In the genomic region with DNA sequence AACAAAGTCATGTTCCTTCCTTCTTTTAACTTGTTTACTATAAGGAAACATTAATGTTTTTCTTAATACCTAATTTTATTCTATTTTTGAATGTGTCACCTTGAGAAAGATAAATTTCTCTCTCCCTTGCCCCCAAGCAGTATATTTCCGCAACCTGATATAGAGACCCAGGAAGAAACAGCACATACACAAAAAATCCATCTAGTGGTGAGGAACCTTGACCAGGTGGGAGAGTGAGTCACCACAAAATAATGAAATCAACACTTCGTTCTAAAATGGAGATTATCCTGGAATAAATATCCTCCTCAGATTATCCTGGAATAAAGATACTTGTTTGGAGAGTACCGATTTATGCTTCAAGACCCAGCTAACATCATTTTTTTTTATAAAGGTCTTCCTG, we compare ENCODE assay signal across 28 cellular contexts.
DNase-seq lines count a peak whose midpoint lies in the region; ATAC-seq, FAIRE-seq and TF ChIP-seq lines count a peak whose summit lies in the region.
"Had no signal": no experiment of that assay in that cellular context is flagged by ENCODE, and none has a peak within 500 bp of the region (broad histone marks: within the 10 kb centered on the region; RNA-seq: fewer than 3 reads in every experiment).

No MANE protein-coding gene starts in this region.

- H3K79me2 ChIP-seq in mammary epithelial cell (ENCODE audit: insufficient read depth, low read length) (no peaks in the 10 kb centered on the region), keratinocyte (ENCODE audit: control insufficient read depth, insufficient read depth, low read length) (no peaks in the 10 kb centered on the region)

- no peak overlapping the region for H3K27ac Mint-ChIP-seq in MCF 10A (ENCODE audit: low read depth, unreplicated experiment)
- H3K27ac Mint-ChIP-seq in effector memory CD8-positive, alpha-beta T cell: no peak overlapping the region
- H3K27ac Mint-ChIP-seq: CD14-positive monocyte; CD8-positive, alpha-beta memory T cell; GM23338; H9 had no signal

- no peaks in the 10 kb centered on the region for H3K36me3 Mint-ChIP-seq in MCF 10A (ENCODE audit: insufficient read depth, unreplicated experiment)
- H3K36me3 Mint-ChIP-seq in effector memory CD8-positive, alpha-beta T cell (ENCODE audit: insufficient read depth): no peaks in the 10 kb centered on the region
- H3K36me3 Mint-ChIP-seq: CD14-positive monocyte; CD8-positive, alpha-beta memory T cell had no signal

- 43% methylated on average over 3 of the region's 3 CpGs for WGBS in mammary epithelial cell (ENCODE audit: low coverage, missing lambda C conversion rate)

- POLR2A ChIA-PET in MCF 10A (lab: Yijun Ruan, JAX): interaction anchor here (0.6 kb wide), 1 partner anchor 1083 kb away, joined by 3 read pairs; no protein-coding TSS in a partner anchor

- H3K9ac ChIP-seq in mammary epithelial cell (ENCODE audit: insufficient read depth, low read length) (no peak overlapping the region), keratinocyte (ENCODE audit: control insufficient read depth, extremely low read depth, insufficient read depth, low read length) (no peak overlapping the region)

- no peak for ATAC-seq in effector memory CD8-positive, alpha-beta T cell (replicated peaks)
- ATAC-seq: GM23338 had no signal

- H3K4me3 ChIP-seq in mammary epithelial cell (replicated peaks in 1 of 3; ENCODE audit: insufficient read depth in 1 of 3, low read depth in 2 of 3, low read length in 3 of 3) (no peak overlapping the region), SJSA1 (no peak overlapping the region), keratinocyte (ENCODE audit: control insufficient read depth in 2 of 3, extremely low read depth in 1 of 3, insufficient read depth in 2 of 3, low read depth in 1 of 3, low read length in 3 of 3) (no peak overlapping the region)
- H3K4me3 ChIP-seq: GM23338, SK-N-MC had no signal

- FAIRE-seq in keratinocyte (lab: Jason Lieb, UNC): peak; percentile 49
- FAIRE-seq: GM18507, HTR-8/SVneo had no signal

- H3K9me3 Mint-ChIP-seq in MCF 10A (ENCODE audit: unreplicated experiment): no peaks in the 10 kb centered on the region
- peaks cover 0 to under 1% of the 10 kb centered on the region in 2 donors for H3K9me3 Mint-ChIP-seq in effector memory CD8-positive, alpha-beta T cell
- H3K9me3 Mint-ChIP-seq: GM23338, H9 had no signal

- no peaks in the 10 kb centered on the region for H3K36me3 ChIP-seq in mammary epithelial cell (ENCODE audit: insufficient read depth, low read length)
- 0 out of 2 replicates have a peak, but pooled peaks cover 3% of the 10 kb centered on the region for H3K36me3 ChIP-seq in SJSA1
- H3K36me3 ChIP-seq in keratinocyte (ENCODE audit: control insufficient read depth in 2 of 2, extremely low read depth in 1 of 2, insufficient read depth in 2 of 2, low read length in 2 of 2): no peaks in the 10 kb centered on the region
- H3K36me3 ChIP-seq: BE2C had no signal

- H3K9me3 ChIP-seq in mammary epithelial cell (replicated peaks; ENCODE audit: insufficient read depth, low read length): no peaks in the 10 kb centered on the region
- H3K9me3 ChIP-seq in SJSA1 (replicated peaks): 0 out of 2 replicates have a peak, but pooled peaks cover 3% of the 10 kb centered on the region
- H3K9me3 ChIP-seq in keratinocyte (ENCODE audit: control insufficient read depth, low read depth, low read length): peaks cover 2% of the 10 kb centered on the region
- H3K9me3 ChIP-seq: BE2C had no signal

- H2AFZ ChIP-seq in mammary epithelial cell (ENCODE audit: low read depth, low read length): peak overlapping the region; percentile 65
- H2AFZ ChIP-seq in keratinocyte (ENCODE audit: control insufficient read depth, low read length): peak overlapping the region; percentile 28
- H2AFZ ChIP-seq: GM23338 had no signal

- H3K4me1 Mint-ChIP-seq in MCF 10A (ENCODE audit: insufficient read depth, unreplicated experiment): peaks cover 7% of the 10 kb centered on the region
- H3K4me1 Mint-ChIP-seq in effector memory CD8-positive, alpha-beta T cell (ENCODE audit: low read depth in 2 of 2): no peaks in the 10 kb centered on the region
- H3K4me1 Mint-ChIP-seq: CD14-positive monocyte; CD8-positive, alpha-beta memory T cell had no signal

- TF ChIP-seq CTCF in mammary epithelial cell (conservative IDR thresholded peaks at IDR 0.05 in 1 of 2, IDR thresholded peaks at IDR 0.05 in 1 of 2; ENCODE audit: extremely low read depth in 1 of 2, insufficient read depth in 1 of 2, low read depth in 1 of 2, low read length in 2 of 2): no peak
- no peak for TF ChIP-seq CTCF in MCF 10A (IDR thresholded peaks at IDR 0.05; ENCODE audit: unreplicated experiment)
- no peak for TF ChIP-seq CTCF in keratinocyte (optimal IDR thresholded peaks at IDR 0.05 in 1 of 3, IDR thresholded peaks at IDR 0.05 in 1 of 3, conservative IDR thresholded peaks at IDR 0.05 in 1 of 3; ENCODE audit: extremely low read depth in 1 of 3, insufficient read depth in 2 of 3, low read length in 3 of 3)

- H4K20me1 ChIP-seq in mammary epithelial cell (ENCODE audit: insufficient read depth, low read length): no peaks in the 10 kb centered on the region
- H4K20me1 ChIP-seq in keratinocyte (ENCODE audit: control insufficient read depth, extremely low read depth, insufficient read depth, low read length): no peaks in the 10 kb centered on the region

- peak overlapping the region; percentile 45 for H3K27ac ChIP-seq in mammary epithelial cell (ENCODE audit: insufficient read depth, low read depth, low read length)
- H3K27ac ChIP-seq in SJSA1: peak overlapping the region; percentile 2; the same call in 1 of the 2 replicates
- H3K27ac ChIP-seq in keratinocyte (ENCODE audit: control insufficient read depth, insufficient read depth, low read length): peak overlapping the region; percentile 18
- H3K27ac ChIP-seq: SK-N-MC had no signal

- intact Hi-C loops in mammary epithelial cell (cut with micrococcal nuclease): no loop called here
- intact Hi-C loops in MCF 10A (cut with micrococcal nuclease): no loop called here

- no peaks in the 10 kb centered on the region for H3K27me3 Mint-ChIP-seq in MCF 10A (ENCODE audit: insufficient read depth, unreplicated experiment)
- no peaks in the 10 kb centered on the region for H3K27me3 Mint-ChIP-seq in effector memory CD8-positive, alpha-beta T cell

- H3K4me2 ChIP-seq in mammary epithelial cell (ENCODE audit: insufficient read depth, low read depth, low read length): no peak overlapping the region
- no peak overlapping the region for H3K4me2 ChIP-seq in keratinocyte (ENCODE audit: control insufficient read depth, extremely low read depth, insufficient read depth, low read depth, low read length)
- H3K4me2 ChIP-seq: GM23338 had no signal

- H3K27me3 ChIP-seq in mammary epithelial cell (ENCODE audit: insufficient read depth, low read length): no peaks in the 10 kb centered on the region
- H3K27me3 ChIP-seq in SJSA1 (replicated peaks): no peaks in the 10 kb centered on the region
- no peaks in the 10 kb centered on the region for H3K27me3 ChIP-seq in keratinocyte (ENCODE audit: control insufficient read depth, extremely low read depth, insufficient read depth, low read length)
- H3K27me3 ChIP-seq: BE2C had no signal

- in situ Hi-C loops in mammary epithelial cell (cut with MboI; ENCODE audit: low sequenced_read_pairs in 2 of 2): loop anchor here in 1 of 2 donors (25.0 kb wide), 1 partner anchor 414 kb away; no protein-coding TSS in a partner anchor

- H3K4me3 Mint-ChIP-seq in MCF 10A (ENCODE audit: unreplicated experiment): no peak overlapping the region
- no peak overlapping the region for H3K4me3 Mint-ChIP-seq in effector memory CD8-positive, alpha-beta T cell
- H3K4me3 Mint-ChIP-seq: CD14-positive monocyte; CD8-positive, alpha-beta memory T cell; GM23338; H9 had no signal

- DNase-seq in mammary epithelial cell: peak; percentile 67
- no peak for DNase-seq in MCF 10A (ENCODE audit: unreplicated experiment)
- no peak for DNase-seq in SJSA1 (ENCODE audit: low read depth in 1 of 2, low spot score in 2 of 2)
- no peak for DNase-seq in keratinocyte (ENCODE audit: low read depth, low spot score)
- DNase-seq in NCI-H1694 (lab: John Stamatoyannopoulos, UW): no peak
- DNase-seq in effector memory CD8-positive, alpha-beta T cell: no peak
- no peak for DNase-seq in stimulated activated CD8-positive, alpha-beta memory T cell treated with anti-CD3 and anti-CD28 coated beads, Interleukin-4, amount 100 ng/mL, for 48 hours
- no peak for DNase-seq in T-helper 2 cell
- DNase-seq: 8988T; ACHN; BE2C; CD8-positive, alpha-beta memory T cell; DMS153; H9; KBM-7; MM.1S; NCI-H2029 treated with DMSO at 0.1 percent for 48 hours; NCI-H446 treated with DMSO at 0.1 percent for 48 hours; NCI-H526; NCI-H82; NK-92 treated with Interleukin-12 subunit alpha and Interleukin-12 subunit beta, amount 100 ng/mL, for 24 hours; RPMI8226; SHP77 treated with DMSO at 0.1 percent for 48 hours had no signal

- CTCF ChIA-PET in mammary epithelial cell (lab: Charles Lee; ENCODE audit: low non-redundant PET): no interaction called here
- CTCF ChIA-PET in MCF 10A (lab: Yijun Ruan, JAX): interaction anchor here (0.6 to 0.7 kb wide), 2 partner anchors 418 to 507 kb away, joined by 3 read pairs; no protein-coding TSS in a partner anchor

- no TSS peak for BruUV-seq in mammary epithelial cell (replicated peaks; lab: Mats Ljungman, UMichigan)
- no TSS peak for BruUV-seq in MCF 10A (replicated peaks; lab: Mats Ljungman, UMichigan)

- dilution Hi-C loops in mammary epithelial cell (cut with HindIII; ENCODE audit: low sequenced_read_pairs): no loop called here
- dilution Hi-C loops in keratinocyte (cut with MboI; ENCODE audit: extremely low pct_ligation_motif_present, low sequenced_read_pairs): no loop called here

- H3K4me1 ChIP-seq in mammary epithelial cell (ENCODE audit: insufficient read depth, low read length): peaks cover 30% of the 10 kb centered on the region
- peaks cover 59% of the 10 kb centered on the region for H3K4me1 ChIP-seq in SJSA1 (replicated peaks)
- peaks cover 7% of the 10 kb centered on the region for H3K4me1 ChIP-seq in keratinocyte (ENCODE audit: control insufficient read depth, extremely low read depth, insufficient read depth, low read length)
- H3K4me1 ChIP-seq: BE2C had no signal

- no peaks in the 10 kb centered on the region for H3K9me1 ChIP-seq in keratinocyte (ENCODE audit: control insufficient read depth, extremely low read depth, insufficient read depth, low read length)
